ENCODE assay signal across 1 cellular context in genomic region chr11:43576834-43577521, GRCh38.
TF ChIP-seq lines count a peak whose summit lies in the region.

No MANE protein-coding gene starts in this region.

TF ChIP-seq in K562, 482 proteins besides CTCF, POLR2A, EP300 and RAD21 (continued from another document and continues in another):
- peak; percentile 99 for TF ChIP-seq REST (CRISPR knock-in tag; IDR thresholded peaks at IDR 0.05; ENCODE audit: low read depth)
- no peak for TF ChIP-seq ZNF507 (tag; conservative IDR thresholded peaks at IDR 0.05)
- TF ChIP-seq CEBPZ (IDR thresholded peaks at IDR 0.05; ENCODE audit: borderline replicate concordance, low read depth, low read length): no peak
- TF ChIP-seq CTCFL (IDR thresholded peaks at IDR 0.05; ENCODE audit: borderline replicate concordance, insufficient read depth, low read depth, low read length, poor library complexity, severe bottlenecking): peak; percentile 61
- TF ChIP-seq ZNF3 (CRISPR knock-in tag; IDR thresholded peaks at IDR 0.05): no peak
- peak; percentile 38 for TF ChIP-seq E2F8 (IDR thresholded peaks at IDR 0.05; ENCODE audit: low read depth, partially characterized antibody)
- no peak for TF ChIP-seq BCLAF1 (IDR thresholded peaks at IDR 0.05; ENCODE audit: borderline replicate concordance in 1 of 2, control insufficient read depth in 1 of 2, low read depth in 2 of 2, low read length in 1 of 2)
- peak; percentile 85; the same call in 1 of the 2 replicates for TF ChIP-seq DMBX1 (CRISPR knock-in tag; IDR thresholded peaks at IDR 0.05; ENCODE audit: borderline replicate concordance)
- TF ChIP-seq KDM1A (IDR thresholded peaks at IDR 0.05): peak; percentile 72 to 76
- TF ChIP-seq HNRNPLL (IDR thresholded peaks at IDR 0.05; ENCODE audit: low read depth, low read length, poor library complexity, severe bottlenecking): peak; percentile 28
- 0 out of 2 replicates have a peak, but pooled peaks have one; percentile 55 for TF ChIP-seq HBP1 (CRISPR knock-in tag; IDR thresholded peaks at IDR 0.05)
- peak; percentile 49; the same call in 1 of the 2 replicates for TF ChIP-seq ETV1 (tag; conservative IDR thresholded peaks at IDR 0.05; ENCODE audit: low read depth)
- no peak for TF ChIP-seq TRIM25 (IDR thresholded peaks at IDR 0.05; ENCODE audit: borderline replicate concordance)
- 0 out of 2 replicates have a peak, but pooled peaks have one; percentile 33 for TF ChIP-seq KLF1 (tag; IDR thresholded peaks at IDR 0.05)
- peak; percentile 91 for TF ChIP-seq CHAMP1 (IDR thresholded peaks at IDR 0.05)
- peak in 1 of 2 experiments; percentile 91; a peak in 2 of 4 replicates for TF ChIP-seq MLLT1 (IDR thresholded peaks at IDR 0.05)
- peak; percentile 58; the same call in 1 of the 2 replicates for TF ChIP-seq ZBTB7A (IDR thresholded peaks at IDR 0.05; ENCODE audit: borderline replicate concordance, control insufficient read depth, low read depth, low read length)
- peak; percentile 53 to 92; a peak in 3 of 4 replicates for TF ChIP-seq MAZ (CRISPR knock-in tag; conservative IDR thresholded peaks at IDR 0.05 in 1 of 2, IDR thresholded peaks at IDR 0.05 in 1 of 2)
